Comparison of ENCODE assay signal across 1 cellular context in the genomic region with DNA sequence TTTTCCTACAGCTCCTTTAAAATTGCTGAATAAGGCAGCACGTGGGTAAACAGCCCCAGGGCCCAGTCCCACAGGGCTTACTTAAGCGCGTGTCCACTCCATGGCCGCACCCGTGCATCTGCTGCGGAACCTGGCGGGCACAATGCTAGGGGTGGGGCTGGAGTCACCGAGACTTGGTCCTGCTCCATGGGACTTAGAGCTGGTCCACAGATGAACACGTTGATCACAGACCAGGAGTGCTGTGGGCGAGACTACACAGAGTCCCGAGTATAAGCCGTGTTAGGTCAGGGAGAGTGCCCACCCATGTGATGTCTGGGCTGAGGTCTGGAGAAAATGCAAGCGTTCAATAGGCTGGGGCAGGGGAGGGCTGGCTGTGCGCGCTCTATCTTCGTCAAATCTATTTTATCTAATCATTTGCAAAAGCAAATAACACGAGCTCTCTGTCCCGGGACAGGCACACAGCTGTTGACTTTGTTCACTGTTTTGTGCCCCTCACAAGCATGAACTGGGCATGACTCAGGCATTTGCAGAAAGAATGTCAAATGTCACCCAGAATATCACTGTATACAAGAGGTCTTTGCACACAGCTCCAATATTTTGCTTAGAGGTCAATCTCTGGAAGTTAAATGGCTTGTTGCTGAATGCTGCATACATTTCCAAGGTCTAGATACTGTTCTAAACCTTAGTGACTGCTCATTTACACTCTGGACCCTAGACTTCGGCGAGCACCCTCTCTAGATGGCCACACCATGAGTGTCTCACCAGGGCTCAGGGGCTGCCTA.
TF ChIP-seq lines count a peak whose summit lies in the region.

No MANE protein-coding gene starts in this region.

TF ChIP-seq in HepG2, 621 proteins besides CTCF, POLR2A, EP300 and RAD21 (continued from another document and continues in another):
- TF ChIP-seq, protein P1, sequence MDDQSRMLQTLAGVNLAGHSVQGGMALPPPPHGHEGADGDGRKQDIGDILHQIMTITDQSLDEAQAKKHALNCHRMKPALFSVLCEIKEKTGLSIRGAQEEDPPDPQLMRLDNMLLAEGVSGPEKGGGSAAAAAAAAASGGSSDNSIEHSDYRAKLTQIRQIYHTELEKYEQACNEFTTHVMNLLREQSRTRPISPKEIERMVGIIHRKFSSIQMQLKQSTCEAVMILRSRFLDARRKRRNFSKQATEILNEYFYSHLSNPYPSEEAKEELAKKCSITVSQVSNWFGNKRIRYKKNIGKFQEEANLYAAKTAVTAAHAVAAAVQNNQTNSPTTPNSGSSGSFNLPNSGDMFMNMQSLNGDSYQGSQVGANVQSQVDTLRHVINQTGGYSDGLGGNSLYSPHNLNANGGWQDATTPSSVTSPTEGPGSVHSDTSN (CRISPR knock-in tag; IDR thresholded peaks at IDR 0.05; ENCODE audit: borderline replicate concordance), result no peak
- TF ChIP-seq ZNF510 (CRISPR knock-in tag; IDR thresholded peaks at IDR 0.05; ENCODE audit: low read depth) (peak; percentile 51; the same call in 1 of the 2 replicates), POLR2AphosphoS5 (IDR thresholded peaks at IDR 0.05; ENCODE audit: low read depth, low read length) (no peak), ZFAT (CRISPR knock-in tag; conservative IDR thresholded peaks at IDR 0.05) (no peak), TBP (CRISPR knock-in tag; IDR thresholded peaks at IDR 0.05) (no peak), HNRNPL (IDR thresholded peaks at IDR 0.05; ENCODE audit: low read depth, low read length) (peak; percentile 70; the same call in 1 of the 2 replicates), SOX13 (IDR thresholded peaks at IDR 0.05) (no peak), SOX13 (CRISPR knock-in tag; conservative IDR thresholded peaks at IDR 0.05 in 1 of 2, IDR thresholded peaks at IDR 0.05 in 1 of 2) (peak in 1 of 2 experiments; percentile 79; a peak in 2 of 4 replicates), ZNF883 (CRISPR knock-in tag; IDR thresholded peaks at IDR 0.05; ENCODE audit: not compliant biosample characterization) (no peak), FOSL1 (CRISPR knock-in tag; IDR thresholded peaks at IDR 0.05; ENCODE audit: borderline replicate concordance) (peak; percentile 58; the same call in 1 of the 2 replicates), SCMH1 (CRISPR knock-in tag; IDR thresholded peaks at IDR 0.05; ENCODE audit: borderline replicate concordance) (no peak), ZNF720 (CRISPR knock-in tag; IDR thresholded peaks at IDR 0.05) (no peak), ZNF451 (CRISPR knock-in tag; IDR thresholded peaks at IDR 0.05) (no peak), ZKSCAN5 (CRISPR knock-in tag; IDR thresholded peaks at IDR 0.05) (no peak), CEBPG (CRISPR knock-in tag; IDR thresholded peaks at IDR 0.05) (0 out of 2 replicates have a peak, but pooled peaks have one; percentile 13), SPEN (CRISPR knock-in tag; IDR thresholded peaks at IDR 0.05; ENCODE audit: low read depth) (no peak), ZNF83 (CRISPR knock-in tag; IDR thresholded peaks at IDR 0.05; ENCODE audit: borderline replicate concordance) (0 out of 2 replicates have a peak, but pooled peaks have one; percentile 44), MTF1 (CRISPR knock-in tag; IDR thresholded peaks at IDR 0.05) (peak; percentile 98), ONECUT2 (CRISPR knock-in tag; IDR thresholded peaks at IDR 0.05) (0 out of 2 replicates have a peak, but pooled peaks have one; percentile 6), ELF4 (CRISPR knock-in tag; IDR thresholded peaks at IDR 0.05; ENCODE audit: borderline replicate concordance) (no peak), ZMYM3 (CRISPR knock-in tag; IDR thresholded peaks at IDR 0.05) (peak; percentile 58; the same call in 1 of the 2 replicates), MAF1 (CRISPR knock-in tag; IDR thresholded peaks at IDR 0.05; ENCODE audit: borderline replicate concordance) (no peak), MYC (CRISPR knock-in tag; IDR thresholded peaks at IDR 0.05; ENCODE audit: borderline replicate concordance) (no peak), GATAD1 (CRISPR knock-in tag; IDR thresholded peaks at IDR 0.05) (no peak), MAFK (conservative IDR thresholded peaks at IDR 0.05 in 1 of 2, IDR thresholded peaks at IDR 0.05 in 1 of 2; ENCODE audit: low read length in 2 of 2) (peak; percentile 48 to 55; a peak in 3 of 4 replicates), ZNF558 (CRISPR knock-in tag; IDR thresholded peaks at IDR 0.05; ENCODE audit: borderline replicate concordance) (no peak), TGIF2 (CRISPR knock-in tag; IDR thresholded peaks at IDR 0.05) (peak; percentile 23; the same call in 1 of the 2 replicates), ZNF460 (CRISPR knock-in tag; IDR thresholded peaks at IDR 0.05; ENCODE audit: borderline replicate concordance) (no peak), MEF2D (CRISPR knock-in tag; IDR thresholded peaks at IDR 0.05) (0 out of 2 replicates have a peak, but pooled peaks have one; percentile 61), HDAC1 (CRISPR knock-in tag; IDR thresholded peaks at IDR 0.05) (no peak), CBX2 (IDR thresholded peaks at IDR 0.05; ENCODE audit: low read depth, low read length) (no peak), CBX2 (CRISPR knock-in tag; IDR thresholded peaks at IDR 0.05; ENCODE audit: low read depth) (no peak), REL (CRISPR knock-in tag; conservative IDR thresholded peaks at IDR 0.05) (no peak), ZNF841 (CRISPR knock-in tag; IDR thresholded peaks at IDR 0.05; ENCODE audit: borderline replicate concordance) (no peak), BCL6 (CRISPR knock-in tag; IDR thresholded peaks at IDR 0.05) (peak; percentile 71), ZNF354B (CRISPR knock-in tag; IDR thresholded peaks at IDR 0.05) (no peak), ZNF17 (CRISPR knock-in tag; IDR thresholded peaks at IDR 0.05) (no peak), NFE2 (CRISPR knock-in tag; IDR thresholded peaks at IDR 0.05) (peak; percentile 92), MTA1 (CRISPR knock-in tag; IDR thresholded peaks at IDR 0.05; ENCODE audit: borderline replicate concordance) (no peak), ZNF777 (CRISPR knock-in tag; IDR thresholded peaks at IDR 0.05) (no peak), ZFP36 (IDR thresholded peaks at IDR 0.05; ENCODE audit: borderline replicate concordance, low read depth, low read length, partially characterized antibody) (no peak), TCF12 (IDR thresholded peaks at IDR 0.05) (no peak), TCF12 (CRISPR knock-in tag; IDR thresholded peaks at IDR 0.05) (no peak)
- TF ChIP-seq, protein P2, sequence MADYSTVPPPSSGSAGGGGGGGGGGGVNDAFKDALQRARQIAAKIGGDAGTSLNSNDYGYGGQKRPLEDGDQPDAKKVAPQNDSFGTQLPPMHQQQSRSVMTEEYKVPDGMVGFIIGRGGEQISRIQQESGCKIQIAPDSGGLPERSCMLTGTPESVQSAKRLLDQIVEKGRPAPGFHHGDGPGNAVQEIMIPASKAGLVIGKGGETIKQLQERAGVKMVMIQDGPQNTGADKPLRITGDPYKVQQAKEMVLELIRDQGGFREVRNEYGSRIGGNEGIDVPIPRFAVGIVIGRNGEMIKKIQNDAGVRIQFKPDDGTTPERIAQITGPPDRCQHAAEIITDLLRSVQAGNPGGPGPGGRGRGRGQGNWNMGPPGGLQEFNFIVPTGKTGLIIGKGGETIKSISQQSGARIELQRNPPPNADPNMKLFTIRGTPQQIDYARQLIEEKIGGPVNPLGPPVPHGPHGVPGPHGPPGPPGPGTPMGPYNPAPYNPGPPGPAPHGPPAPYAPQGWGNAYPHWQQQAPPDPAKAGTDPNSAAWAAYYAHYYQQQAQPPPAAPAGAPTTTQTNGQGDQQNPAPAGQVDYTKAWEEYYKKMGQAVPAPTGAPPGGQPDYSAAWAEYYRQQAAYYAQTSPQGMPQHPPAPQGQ (CRISPR knock-in tag; IDR thresholded peaks at IDR 0.05; ENCODE audit: borderline replicate concordance), result no peak
- TF ChIP-seq, protein P3, sequence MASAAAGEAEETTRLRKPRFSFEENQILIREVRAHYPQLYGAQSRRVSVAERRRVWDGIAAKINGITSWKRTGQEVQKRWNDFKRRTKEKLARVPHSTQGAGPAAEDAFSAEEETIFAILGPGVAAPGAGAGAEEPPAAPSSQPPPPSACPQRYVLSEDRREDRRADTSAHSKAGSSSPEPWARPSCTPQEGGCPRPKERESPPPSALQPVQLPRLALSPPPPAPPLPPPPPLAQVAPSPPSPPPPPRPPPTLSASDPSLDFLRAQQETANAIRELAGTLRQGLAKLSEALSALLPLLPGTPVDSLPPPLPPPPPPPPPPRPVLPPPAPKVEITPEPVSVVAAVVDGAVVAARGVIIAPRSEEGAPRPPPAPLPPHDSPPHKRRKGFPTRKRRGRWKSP (CRISPR knock-in tag; IDR thresholded peaks at IDR 0.05), result no peak
- TF ChIP-seq, protein P4, sequence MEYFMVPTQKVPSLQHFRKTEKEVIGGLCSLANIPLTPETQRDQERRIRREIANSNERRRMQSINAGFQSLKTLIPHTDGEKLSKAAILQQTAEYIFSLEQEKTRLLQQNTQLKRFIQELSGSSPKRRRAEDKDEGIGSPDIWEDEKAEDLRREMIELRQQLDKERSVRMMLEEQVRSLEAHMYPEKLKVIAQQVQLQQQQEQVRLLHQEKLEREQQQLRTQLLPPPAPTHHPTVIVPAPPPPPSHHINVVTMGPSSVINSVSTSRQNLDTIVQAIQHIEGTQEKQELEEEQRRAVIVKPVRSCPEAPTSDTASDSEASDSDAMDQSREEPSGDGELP (IDR thresholded peaks at IDR 0.05; ENCODE audit: borderline replicate concordance, low read depth), result peak; percentile 86; the same call in 1 of the 2 replicates
- TF ChIP-seq, protein P5, sequence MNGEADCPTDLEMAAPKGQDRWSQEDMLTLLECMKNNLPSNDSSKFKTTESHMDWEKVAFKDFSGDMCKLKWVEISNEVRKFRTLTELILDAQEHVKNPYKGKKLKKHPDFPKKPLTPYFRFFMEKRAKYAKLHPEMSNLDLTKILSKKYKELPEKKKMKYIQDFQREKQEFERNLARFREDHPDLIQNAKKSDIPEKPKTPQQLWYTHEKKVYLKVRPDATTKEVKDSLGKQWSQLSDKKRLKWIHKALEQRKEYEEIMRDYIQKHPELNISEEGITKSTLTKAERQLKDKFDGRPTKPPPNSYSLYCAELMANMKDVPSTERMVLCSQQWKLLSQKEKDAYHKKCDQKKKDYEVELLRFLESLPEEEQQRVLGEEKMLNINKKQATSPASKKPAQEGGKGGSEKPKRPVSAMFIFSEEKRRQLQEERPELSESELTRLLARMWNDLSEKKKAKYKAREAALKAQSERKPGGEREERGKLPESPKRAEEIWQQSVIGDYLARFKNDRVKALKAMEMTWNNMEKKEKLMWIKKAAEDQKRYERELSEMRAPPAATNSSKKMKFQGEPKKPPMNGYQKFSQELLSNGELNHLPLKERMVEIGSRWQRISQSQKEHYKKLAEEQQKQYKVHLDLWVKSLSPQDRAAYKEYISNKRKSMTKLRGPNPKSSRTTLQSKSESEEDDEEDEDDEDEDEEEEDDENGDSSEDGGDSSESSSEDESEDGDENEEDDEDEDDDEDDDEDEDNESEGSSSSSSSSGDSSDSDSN (CRISPR knock-in tag; IDR thresholded peaks at IDR 0.05), result peak; percentile 44; the same call in 1 of the 2 replicates
- TF ChIP-seq, protein P6, sequence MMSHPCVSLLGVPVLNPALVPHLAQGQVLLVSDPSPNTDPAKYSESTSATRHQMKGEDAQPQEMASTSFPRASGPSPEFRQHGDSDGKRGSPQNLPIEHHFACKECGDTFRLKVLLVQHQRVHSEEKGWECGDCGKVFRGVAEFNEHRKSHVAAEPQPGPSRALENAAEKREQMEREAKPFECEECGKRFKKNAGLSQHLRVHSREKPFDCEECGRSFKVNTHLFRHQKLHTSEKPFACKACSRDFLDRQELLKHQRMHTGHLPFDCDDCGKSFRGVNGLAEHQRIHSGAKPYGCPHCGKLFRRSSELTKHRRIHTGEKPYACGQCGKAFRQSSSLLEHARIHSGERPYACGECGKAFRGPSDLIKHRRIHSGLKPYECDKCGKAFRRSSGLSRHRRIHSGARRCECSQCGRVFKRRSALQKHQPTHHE (CRISPR knock-in tag; IDR thresholded peaks at IDR 0.05; ENCODE audit: borderline replicate concordance), result no peak
- TF ChIP-seq, protein P7, sequence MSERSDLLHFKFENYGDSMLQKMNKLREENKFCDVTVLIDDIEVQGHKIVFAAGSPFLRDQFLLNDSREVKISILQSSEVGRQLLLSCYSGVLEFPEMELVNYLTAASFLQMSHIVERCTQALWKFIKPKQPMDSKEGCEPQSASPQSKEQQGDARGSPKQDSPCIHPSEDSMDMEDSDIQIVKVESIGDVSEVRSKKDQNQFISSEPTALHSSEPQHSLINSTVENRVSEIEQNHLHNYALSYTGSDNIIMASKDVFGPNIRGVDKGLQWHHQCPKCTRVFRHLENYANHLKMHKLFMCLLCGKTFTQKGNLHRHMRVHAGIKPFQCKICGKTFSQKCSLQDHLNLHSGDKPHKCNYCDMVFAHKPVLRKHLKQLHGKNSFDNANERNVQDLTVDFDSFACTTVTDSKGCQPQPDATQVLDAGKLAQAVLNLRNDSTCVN (CRISPR knock-in tag; IDR thresholded peaks at IDR 0.05; ENCODE audit: borderline replicate concordance), result 0 out of 2 replicates have a peak, but pooled peaks have one; percentile 43
- TF ChIP-seq, protein P8, sequence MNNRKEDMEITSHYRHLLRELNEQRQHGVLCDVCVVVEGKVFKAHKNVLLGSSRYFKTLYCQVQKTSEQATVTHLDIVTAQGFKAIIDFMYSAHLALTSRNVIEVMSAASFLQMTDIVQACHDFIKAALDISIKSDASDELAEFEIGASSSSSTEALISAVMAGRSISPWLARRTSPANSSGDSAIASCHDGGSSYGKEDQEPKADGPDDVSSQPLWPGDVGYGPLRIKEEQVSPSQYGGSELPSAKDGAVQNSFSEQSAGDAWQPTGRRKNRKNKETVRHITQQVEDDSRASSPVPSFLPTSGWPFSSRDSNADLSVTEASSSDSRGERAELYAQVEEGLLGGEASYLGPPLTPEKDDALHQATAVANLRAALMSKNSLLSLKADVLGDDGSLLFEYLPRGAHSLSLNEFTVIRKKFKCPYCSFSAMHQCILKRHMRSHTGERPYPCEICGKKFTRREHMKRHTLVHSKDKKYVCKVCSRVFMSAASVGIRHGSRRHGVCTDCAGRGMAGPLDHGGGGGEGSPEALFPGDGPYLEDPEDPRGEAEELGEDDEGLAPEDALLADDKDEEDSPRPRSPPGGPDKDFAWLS (CRISPR knock-in tag; IDR thresholded peaks at IDR 0.05; ENCODE audit: borderline replicate concordance), result peak; percentile 63; the same call in 1 of the 2 replicates
- TF ChIP-seq, protein P9, sequence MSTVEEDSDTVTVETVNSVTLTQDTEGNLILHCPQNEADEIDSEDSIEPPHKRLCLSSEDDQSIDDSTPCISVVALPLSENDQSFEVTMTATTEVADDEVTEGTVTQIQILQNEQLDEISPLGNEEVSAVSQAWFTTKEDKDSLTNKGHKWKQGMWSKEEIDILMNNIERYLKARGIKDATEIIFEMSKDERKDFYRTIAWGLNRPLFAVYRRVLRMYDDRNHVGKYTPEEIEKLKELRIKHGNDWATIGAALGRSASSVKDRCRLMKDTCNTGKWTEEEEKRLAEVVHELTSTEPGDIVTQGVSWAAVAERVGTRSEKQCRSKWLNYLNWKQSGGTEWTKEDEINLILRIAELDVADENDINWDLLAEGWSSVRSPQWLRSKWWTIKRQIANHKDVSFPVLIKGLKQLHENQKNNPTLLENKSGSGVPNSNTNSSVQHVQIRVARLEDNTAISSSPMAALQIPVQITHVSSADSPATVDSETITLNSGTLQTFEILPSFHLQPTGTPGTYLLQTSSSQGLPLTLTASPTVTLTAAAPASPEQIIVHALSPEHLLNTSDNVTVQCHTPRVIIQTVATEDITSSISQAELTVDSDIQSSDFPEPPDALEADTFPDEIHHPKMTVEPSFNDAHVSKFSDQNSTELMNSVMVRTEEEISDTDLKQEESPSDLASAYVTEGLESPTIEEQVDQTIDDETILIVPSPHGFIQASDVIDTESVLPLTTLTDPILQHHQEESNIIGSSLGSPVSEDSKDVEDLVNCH (CRISPR knock-in tag; IDR thresholded peaks at IDR 0.05), result no peak
